In genomic region chr5:43484049-43484849, GRCh38 we compare ENCODE assay signal across 1 cellular context.
TF ChIP-seq lines count a peak whose summit lies in the region.

No MANE protein-coding gene starts in this region.

TF ChIP-seq in K562, 482 proteins besides CTCF, POLR2A, EP300 and RAD21 (continued from another document and continues in another):
- TF ChIP-seq GATAD2B (IDR thresholded peaks at IDR 0.05; ENCODE audit: borderline replicate concordance), result no peak
- TF ChIP-seq SIN3B (IDR thresholded peaks at IDR 0.05; ENCODE audit: low read depth), result peak; percentile 53
- TF ChIP-seq CEBPB (tag; IDR thresholded peaks at IDR 0.05), result no peak
- TF ChIP-seq CSDE1 (IDR thresholded peaks at IDR 0.05), result peak in 1 of 2 experiments; percentile 25; a peak in 1 of 4 replicates
- no peak for TF ChIP-seq ZFP1 (CRISPR knock-in tag; IDR thresholded peaks at IDR 0.05)
- TF ChIP-seq C11orf30 (IDR thresholded peaks at IDR 0.05; ENCODE audit: low read depth), result no peak
- TF ChIP-seq, protein P1, sequence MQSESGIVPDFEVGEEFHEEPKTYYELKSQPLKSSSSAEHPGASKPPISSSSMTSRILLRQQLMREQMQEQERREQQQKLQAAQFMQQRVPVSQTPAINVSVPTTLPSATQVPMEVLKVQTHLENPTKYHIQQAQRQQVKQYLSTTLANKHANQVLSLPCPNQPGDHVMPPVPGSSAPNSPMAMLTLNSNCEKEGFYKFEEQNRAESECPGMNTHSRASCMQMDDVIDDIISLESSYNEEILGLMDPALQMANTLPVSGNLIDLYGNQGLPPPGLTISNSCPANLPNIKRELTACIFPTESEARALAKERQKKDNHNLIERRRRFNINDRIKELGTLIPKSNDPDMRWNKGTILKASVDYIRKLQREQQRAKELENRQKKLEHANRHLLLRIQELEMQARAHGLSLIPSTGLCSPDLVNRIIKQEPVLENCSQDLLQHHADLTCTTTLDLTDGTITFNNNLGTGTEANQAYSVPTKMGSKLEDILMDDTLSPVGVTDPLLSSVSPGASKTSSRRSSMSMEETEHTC (IDR thresholded peaks at IDR 0.05), result no peak
- TF ChIP-seq ZNF347 (CRISPR knock-in tag; IDR thresholded peaks at IDR 0.05; ENCODE audit: low read depth), result no peak
- TF ChIP-seq, protein P2, sequence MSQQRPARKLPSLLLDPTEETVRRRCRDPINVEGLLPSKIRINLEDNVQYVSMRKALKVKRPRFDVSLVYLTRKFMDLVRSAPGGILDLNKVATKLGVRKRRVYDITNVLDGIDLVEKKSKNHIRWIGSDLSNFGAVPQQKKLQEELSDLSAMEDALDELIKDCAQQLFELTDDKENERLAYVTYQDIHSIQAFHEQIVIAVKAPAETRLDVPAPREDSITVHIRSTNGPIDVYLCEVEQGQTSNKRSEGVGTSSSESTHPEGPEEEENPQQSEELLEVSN (IDR thresholded peaks at IDR 0.05; ENCODE audit: borderline replicate concordance in 1 of 2, extremely low read depth in 1 of 2, insufficient read depth in 1 of 2, insufficient read length in 1 of 2, low read depth in 1 of 2, low read length in 1 of 2, poor library complexity in 1 of 2, severe bottlenecking in 1 of 2), result peak in 1 of 2 experiments; percentile 62
- TF ChIP-seq SIX5 (IDR thresholded peaks at IDR 0.05; ENCODE audit: borderline replicate concordance in 1 of 2, insufficient read depth in 1 of 2, low read depth in 1 of 2, low read length in 2 of 2), result no peak
- TF ChIP-seq, protein P3, sequence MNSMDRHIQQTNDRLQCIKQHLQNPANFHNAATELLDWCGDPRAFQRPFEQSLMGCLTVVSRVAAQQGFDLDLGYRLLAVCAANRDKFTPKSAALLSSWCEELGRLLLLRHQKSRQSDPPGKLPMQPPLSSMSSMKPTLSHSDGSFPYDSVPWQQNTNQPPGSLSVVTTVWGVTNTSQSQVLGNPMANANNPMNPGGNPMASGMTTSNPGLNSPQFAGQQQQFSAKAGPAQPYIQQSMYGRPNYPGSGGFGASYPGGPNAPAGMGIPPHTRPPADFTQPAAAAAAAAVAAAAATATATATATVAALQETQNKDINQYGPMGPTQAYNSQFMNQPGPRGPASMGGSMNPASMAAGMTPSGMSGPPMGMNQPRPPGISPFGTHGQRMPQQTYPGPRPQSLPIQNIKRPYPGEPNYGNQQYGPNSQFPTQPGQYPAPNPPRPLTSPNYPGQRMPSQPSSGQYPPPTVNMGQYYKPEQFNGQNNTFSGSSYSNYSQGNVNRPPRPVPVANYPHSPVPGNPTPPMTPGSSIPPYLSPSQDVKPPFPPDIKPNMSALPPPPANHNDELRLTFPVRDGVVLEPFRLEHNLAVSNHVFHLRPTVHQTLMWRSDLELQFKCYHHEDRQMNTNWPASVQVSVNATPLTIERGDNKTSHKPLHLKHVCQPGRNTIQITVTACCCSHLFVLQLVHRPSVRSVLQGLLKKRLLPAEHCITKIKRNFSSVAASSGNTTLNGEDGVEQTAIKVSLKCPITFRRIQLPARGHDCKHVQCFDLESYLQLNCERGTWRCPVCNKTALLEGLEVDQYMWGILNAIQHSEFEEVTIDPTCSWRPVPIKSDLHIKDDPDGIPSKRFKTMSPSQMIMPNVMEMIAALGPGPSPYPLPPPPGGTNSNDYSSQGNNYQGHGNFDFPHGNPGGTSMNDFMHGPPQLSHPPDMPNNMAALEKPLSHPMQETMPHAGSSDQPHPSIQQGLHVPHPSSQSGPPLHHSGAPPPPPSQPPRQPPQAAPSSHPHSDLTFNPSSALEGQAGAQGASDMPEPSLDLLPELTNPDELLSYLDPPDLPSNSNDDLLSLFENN (IDR thresholded peaks at IDR 0.05; ENCODE audit: low read depth in 2 of 2, low read length in 2 of 2), result no peak; a peak in 1 of 4 replicates
- TF ChIP-seq IRF2 (CRISPR knock-in tag; IDR thresholded peaks at IDR 0.05), result no peak
- TF ChIP-seq ZNF695 (CRISPR knock-in tag; IDR thresholded peaks at IDR 0.05), result no peak
- no peak for TF ChIP-seq TFAM (CRISPR knock-in tag; conservative IDR thresholded peaks at IDR 0.05)
- TF ChIP-seq RBM17 (IDR thresholded peaks at IDR 0.05; ENCODE audit: borderline replicate concordance, low read depth, low read length), result no peak
- TF ChIP-seq PURB (CRISPR knock-in tag; IDR thresholded peaks at IDR 0.05; ENCODE audit: low read depth), result no peak
- no peak for TF ChIP-seq TRIM24 (IDR thresholded peaks at IDR 0.05)
- TF ChIP-seq, protein P4, sequence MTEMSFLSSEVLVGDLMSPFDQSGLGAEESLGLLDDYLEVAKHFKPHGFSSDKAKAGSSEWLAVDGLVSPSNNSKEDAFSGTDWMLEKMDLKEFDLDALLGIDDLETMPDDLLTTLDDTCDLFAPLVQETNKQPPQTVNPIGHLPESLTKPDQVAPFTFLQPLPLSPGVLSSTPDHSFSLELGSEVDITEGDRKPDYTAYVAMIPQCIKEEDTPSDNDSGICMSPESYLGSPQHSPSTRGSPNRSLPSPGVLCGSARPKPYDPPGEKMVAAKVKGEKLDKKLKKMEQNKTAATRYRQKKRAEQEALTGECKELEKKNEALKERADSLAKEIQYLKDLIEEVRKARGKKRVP (CRISPR knock-in tag; IDR thresholded peaks at IDR 0.05), result peak; percentile 6; the same call in 1 of the 2 replicates
- no peak for TF ChIP-seq NR0B1 (IDR thresholded peaks at IDR 0.05; ENCODE audit: partially characterized antibody)
- no peak for TF ChIP-seq COPS2 (conservative IDR thresholded peaks at IDR 0.05)
- no peak for TF ChIP-seq POLR2AphosphoS5 (IDR thresholded peaks at IDR 0.05; ENCODE audit: control insufficient read depth, insufficient read depth, low read depth, low read length)
- no peak for TF ChIP-seq PCBP2 (IDR thresholded peaks at IDR 0.05; ENCODE audit: low read depth, low read length, poor library complexity, severe bottlenecking)
- TF ChIP-seq ESRRB (CRISPR knock-in tag; IDR thresholded peaks at IDR 0.05; ENCODE audit: borderline replicate concordance), result no peak
- no peak for TF ChIP-seq BCL6 (CRISPR knock-in tag; IDR thresholded peaks at IDR 0.05)
- no peak for TF ChIP-seq ZKSCAN1 (IDR thresholded peaks at IDR 0.05; ENCODE audit: low read depth, low read length)
- no peak for TF ChIP-seq EZH2 (IDR thresholded peaks at IDR 0.05; ENCODE audit: borderline replicate concordance, low read depth, low read length)
- 0 out of 2 replicates have a peak, but pooled peaks have one; percentile 56 for TF ChIP-seq SRSF3 (IDR thresholded peaks at IDR 0.05; ENCODE audit: insufficient read depth, low read length)
- peak; percentile 92 for TF ChIP-seq BRD9 (IDR thresholded peaks at IDR 0.05; ENCODE audit: low read depth, partially characterized antibody)
- no peak for TF ChIP-seq FOXA1 (IDR thresholded peaks at IDR 0.05; ENCODE audit: borderline replicate concordance)
- TF ChIP-seq XRCC3 (IDR thresholded peaks at IDR 0.05), result no peak
- no peak for TF ChIP-seq POLR2B (IDR thresholded peaks at IDR 0.05; ENCODE audit: low read depth, partially characterized antibody)
- TF ChIP-seq NRF1 (conservative IDR thresholded peaks at IDR 0.05 in 1 of 2, IDR thresholded peaks at IDR 0.05 in 1 of 2), result peak in 1 of 2 experiments; percentile 39; a peak in 1 of 4 replicates
- TF ChIP-seq JUN (IDR thresholded peaks at IDR 0.05; ENCODE audit: borderline replicate concordance, low read depth, low read length), result no peak
- no peak for TF ChIP-seq JUN (CRISPR knock-in tag; IDR thresholded peaks at IDR 0.05; ENCODE audit: borderline replicate concordance)
- TF ChIP-seq, protein P5, sequence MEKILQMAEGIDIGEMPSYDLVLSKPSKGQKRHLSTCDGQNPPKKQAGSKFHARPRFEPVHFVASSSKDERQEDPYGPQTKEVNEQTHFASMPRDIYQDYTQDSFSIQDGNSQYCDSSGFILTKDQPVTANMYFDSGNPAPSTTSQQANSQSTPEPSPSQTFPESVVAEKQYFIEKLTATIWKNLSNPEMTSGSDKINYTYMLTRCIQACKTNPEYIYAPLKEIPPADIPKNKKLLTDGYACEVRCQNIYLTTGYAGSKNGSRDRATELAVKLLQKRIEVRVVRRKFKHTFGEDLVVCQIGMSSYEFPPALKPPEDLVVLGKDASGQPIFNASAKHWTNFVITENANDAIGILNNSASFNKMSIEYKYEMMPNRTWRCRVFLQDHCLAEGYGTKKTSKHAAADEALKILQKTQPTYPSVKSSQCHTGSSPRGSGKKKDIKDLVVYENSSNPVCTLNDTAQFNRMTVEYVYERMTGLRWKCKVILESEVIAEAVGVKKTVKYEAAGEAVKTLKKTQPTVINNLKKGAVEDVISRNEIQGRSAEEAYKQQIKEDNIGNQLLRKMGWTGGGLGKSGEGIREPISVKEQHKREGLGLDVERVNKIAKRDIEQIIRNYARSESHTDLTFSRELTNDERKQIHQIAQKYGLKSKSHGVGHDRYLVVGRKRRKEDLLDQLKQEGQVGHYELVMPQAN (IDR thresholded peaks at IDR 0.05; ENCODE audit: borderline replicate concordance), result peak; percentile 13; the same call in 1 of the 2 replicates
- TF ChIP-seq HDGF (IDR thresholded peaks at IDR 0.05), result peak; percentile 37; the same call in 1 of the 2 replicates
- TF ChIP-seq RBBP5 (IDR thresholded peaks at IDR 0.05; ENCODE audit: borderline replicate concordance, insufficient read depth, low read length, poor library complexity, severe bottlenecking), result peak; percentile 45
- TF ChIP-seq, protein P6, sequence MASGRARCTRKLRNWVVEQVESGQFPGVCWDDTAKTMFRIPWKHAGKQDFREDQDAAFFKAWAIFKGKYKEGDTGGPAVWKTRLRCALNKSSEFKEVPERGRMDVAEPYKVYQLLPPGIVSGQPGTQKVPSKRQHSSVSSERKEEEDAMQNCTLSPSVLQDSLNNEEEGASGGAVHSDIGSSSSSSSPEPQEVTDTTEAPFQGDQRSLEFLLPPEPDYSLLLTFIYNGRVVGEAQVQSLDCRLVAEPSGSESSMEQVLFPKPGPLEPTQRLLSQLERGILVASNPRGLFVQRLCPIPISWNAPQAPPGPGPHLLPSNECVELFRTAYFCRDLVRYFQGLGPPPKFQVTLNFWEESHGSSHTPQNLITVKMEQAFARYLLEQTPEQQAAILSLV (tag; IDR thresholded peaks at IDR 0.05), result no peak
- TF ChIP-seq ZNF740 (CRISPR knock-in tag; IDR thresholded peaks at IDR 0.05), result no peak
- no peak for TF ChIP-seq ZNF740 (tag; IDR thresholded peaks at IDR 0.05)
- TF ChIP-seq NCOR1 (IDR thresholded peaks at IDR 0.05), result peak; percentile 57; the same call in 1 of the 2 replicates
- no peak for TF ChIP-seq STAT5A (IDR thresholded peaks at IDR 0.05; ENCODE audit: borderline replicate concordance, low read length)
- TF ChIP-seq ZNF583 (CRISPR knock-in tag; IDR thresholded peaks at IDR 0.05), result no peak
- TF ChIP-seq TRIM28 (IDR thresholded peaks at IDR 0.05), result no peak
- TF ChIP-seq ZBTB11 (CRISPR knock-in tag; IDR thresholded peaks at IDR 0.05), result peak in 1 of 3 experiments; percentile 73; a peak in 1 of 6 replicates
- TF ChIP-seq FOXK2 (conservative IDR thresholded peaks at IDR 0.05 in 1 of 2, IDR thresholded peaks at IDR 0.05 in 1 of 2; ENCODE audit: low read depth in 2 of 2), result peak in 1 of 2 experiments; percentile 31
- 0 out of 2 replicates have a peak, but pooled peaks have one; percentile 53 for TF ChIP-seq PTBP1 (IDR thresholded peaks at IDR 0.05; ENCODE audit: low read depth, low read length)
- TF ChIP-seq MYC (IDR thresholded peaks at IDR 0.05; ENCODE audit: low read depth, low read length), result peak; percentile 78; the same call in 1 of the 2 replicates
- peak; percentile 81; the same call in 1 of the 2 replicates for TF ChIP-seq MYC (CRISPR knock-in tag; IDR thresholded peaks at IDR 0.05; ENCODE audit: borderline replicate concordance, low read depth)
- no peak for TF ChIP-seq NCOA6 (IDR thresholded peaks at IDR 0.05)
- TF ChIP-seq ZNF551 (CRISPR knock-in tag; IDR thresholded peaks at IDR 0.05), result no peak
- no peak for TF ChIP-seq BRF1 (IDR thresholded peaks at IDR 0.05; ENCODE audit: borderline replicate concordance, extremely low read depth, insufficient read length)
- peak in 1 of 2 experiments; percentile 72; a peak in 1 of 4 replicates for TF ChIP-seq SIN3A (IDR thresholded peaks at IDR 0.05; ENCODE audit: borderline replicate concordance in 2 of 2, control insufficient read depth in 1 of 2, low read depth in 2 of 2, low read length in 2 of 2)
